In the genomic region with DNA sequence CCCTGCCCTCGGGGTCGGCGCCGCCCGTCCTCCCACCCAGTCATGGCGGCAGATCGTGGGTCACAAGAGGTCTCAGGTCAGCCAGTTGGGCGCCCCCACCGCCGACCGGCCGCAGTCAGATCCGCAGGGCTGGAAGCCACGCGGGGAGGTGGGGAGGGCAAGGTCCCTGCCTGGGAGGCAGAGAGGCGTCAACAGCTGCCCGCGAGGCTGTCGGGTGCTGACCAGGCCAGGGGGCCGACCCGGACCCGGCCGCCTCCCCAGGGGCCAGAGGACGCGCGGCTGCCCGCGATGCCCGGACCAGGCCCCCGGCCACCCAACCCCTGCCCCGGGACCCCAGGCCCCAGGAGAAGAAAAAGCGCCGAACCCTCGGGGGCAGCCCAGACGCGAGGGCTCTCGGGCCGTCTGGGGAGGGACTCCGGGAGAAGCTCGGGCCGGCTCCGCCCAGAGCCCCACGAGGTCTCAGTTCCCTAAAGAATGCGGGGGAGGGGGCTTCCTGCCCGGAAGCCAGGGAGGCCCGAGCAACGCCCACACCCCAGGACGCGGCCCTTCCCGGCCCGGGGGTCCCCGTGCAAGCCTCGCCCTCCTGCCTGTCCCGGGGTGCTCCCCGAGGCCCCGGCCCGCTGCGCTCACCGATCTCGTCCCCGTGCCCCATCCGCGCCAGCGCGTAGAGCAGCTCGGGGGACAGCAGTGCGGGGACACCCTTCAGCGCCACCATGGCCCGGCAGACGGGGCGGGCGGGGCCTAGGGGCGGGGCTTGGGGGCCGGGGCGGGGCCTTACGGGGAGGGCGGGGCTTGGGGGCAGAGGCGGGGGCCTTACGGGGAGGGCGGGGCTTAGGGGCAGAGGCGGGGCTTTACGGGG, we compare ENCODE assay signal across 8 cellular contexts. TPM values are rescaled to one million over a fixed set of nuclear protein-coding genes. Genes with fewer than 3 reads are reported as not detected.
A peak's percentile ranks its signal among the peaks of the same experiment; 100 is the strongest.
DNase-seq lines count a peak whose midpoint lies in the region; ATAC-seq and TF ChIP-seq lines count a peak whose summit lies in the region.

A gene with protein sequence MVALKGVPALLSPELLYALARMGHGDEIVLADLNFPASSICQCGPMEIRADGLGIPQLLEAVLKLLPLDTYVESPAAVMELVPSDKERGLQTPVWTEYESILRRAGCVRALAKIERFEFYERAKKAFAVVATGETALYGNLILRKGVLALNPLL (minus strand): TSS at position 727 of the 859 bp plus-strand sequence. CDS start 12 bp downstream, at position 715.

- no peaks in the 10 kb centered on the region for H4K20me1 ChIP-seq in OCI-LY3 (ENCODE audit: insufficient read depth, low read length)
- no peaks in the 10 kb centered on the region for H4K20me1 ChIP-seq in osteoblast (ENCODE audit: insufficient read depth, low read length)

- H3K4me1 Mint-ChIP-seq in activated T-helper 1 cell treated with anti-CD3 and anti-CD28 coated beads, Interleukin-12 subunit alpha, Interleukin-12 subunit beta, Interleukin-2, Interleukin-4 antibody, amounts not matched to agents 30 ng/mL and 10 ng/mL and 1 ng/mL, durations not matched to agents 14 hours and 24 hours and 36 hours (ENCODE audit: low read depth): no peaks in the 10 kb centered on the region
- peaks cover 10% of the 10 kb centered on the region for H3K4me1 Mint-ChIP-seq in type B pancreatic cell (ENCODE audit: unreplicated experiment)

- H3K4me3 Mint-ChIP-seq in activated T-helper 1 cell treated with anti-CD3 and anti-CD28 coated beads, Interleukin-12 subunit alpha, Interleukin-12 subunit beta, Interleukin-2, Interleukin-4 antibody, amounts not matched to agents 30 ng/mL and 10 ng/mL and 1 ng/mL, durations not matched to agents 14 hours and 24 hours and 36 hours: peak within 1 kb of the TSS; percentile 77
- peak within 1 kb of the TSS; percentile 82 for H3K4me3 Mint-ChIP-seq in type B pancreatic cell

- H3K4me3 ChIP-seq in OCI-LY3 (ENCODE audit: low read length) (peak within 1 kb of the TSS; percentile 94), osteoblast (ENCODE audit: insufficient read depth, low read length) (peak within 1 kb of the TSS; percentile 71)

- DNase-seq in NCI-H2196 (lab: John Stamatoyannopoulos, UW; ENCODE audit: unreplicated experiment) (peak; percentile 7), NCI-H2196 treated with DMSO at 0.1 percent for 48 hours (lab: John Stamatoyannopoulos, UW; ENCODE audit: unreplicated experiment) (no peak), foreskin keratinocyte (no peak), osteoblast (ENCODE audit: insufficient read length, low spot score, missing footprints) (peak; percentile 98), type B pancreatic cell (ENCODE audit: extremely low spot score, unreplicated experiment) (no peak)
- peak; percentile 57 for DNase-seq in activated T-helper 1 cell treated with anti-CD3 and anti-CD28 coated beads, Interleukin-12 subunit alpha, Interleukin-12 subunit beta, Interleukin-2, Interleukin-4 antibody, amounts not matched to agents 30 ng/mL and 10 ng/mL and 1 ng/mL, durations not matched to agents 14 hours and 24 hours and 36 hours (ENCODE audit: low spot score)

- intact Hi-C loops in activated T-helper 1 cell treated with anti-CD3 and anti-CD28 coated beads, Interleukin-12 subunit alpha, Interleukin-12 subunit beta, Interleukin-2, Interleukin-4 antibody, amounts not matched to agents 30 ng/mL and 10 ng/mL and 1 ng/mL, durations not matched to agents 14 hours and 24 hours and 36 hours (cut with micrococcal nuclease): loop anchor here (1.0 to 2.0 kb wide), 9 partner anchors 16 to 821 kb away; a partner anchor contains a TSS

- no peaks in the 10 kb centered on the region for H3K9me3 Mint-ChIP-seq in activated T-helper 1 cell treated with anti-CD3 and anti-CD28 coated beads, Interleukin-12 subunit alpha, Interleukin-12 subunit beta, Interleukin-2, Interleukin-4 antibody, amounts not matched to agents 30 ng/mL and 10 ng/mL and 1 ng/mL, durations not matched to agents 14 hours and 24 hours and 36 hours
- H3K9me3 Mint-ChIP-seq in type B pancreatic cell: no peaks in the 10 kb centered on the region

- no peak for TF ChIP-seq CTCF in OCI-LY3 (IDR thresholded peaks at IDR 0.05; ENCODE audit: low read depth, low read length)
- TF ChIP-seq CTCF in foreskin keratinocyte (conservative IDR thresholded peaks at IDR 0.05): no peak
- no peak for TF ChIP-seq CTCF in osteoblast (IDR thresholded peaks at IDR 0.05; ENCODE audit: extremely low read depth, low read depth, low read length)
- TF ChIP-seq CTCF in type B pancreatic cell (conservative IDR thresholded peaks at IDR 0.05): no peak

- ATAC-seq in HG02938 (IDR thresholded peaks at IDR 0.05; ENCODE audit: unreplicated experiment) (peak; percentile 66), foreskin keratinocyte (peak; percentile 49)

- H3K9me3 ChIP-seq in OCI-LY3 (ENCODE audit: insufficient read depth, low read length) (no peaks in the 10 kb centered on the region), osteoblast (ENCODE audit: low read depth, low read length) (no peaks in the 10 kb centered on the region)

- H3K4me2 ChIP-seq in OCI-LY3 (ENCODE audit: low read length) (peak within 1 kb of the TSS; percentile 95), osteoblast (ENCODE audit: insufficient read depth, low read length) (peak within 1 kb of the TSS; percentile 72)

- H3K4me1 ChIP-seq in OCI-LY3 (ENCODE audit: low read length) (peaks cover 8% of the 10 kb centered on the region; the same call in 1 of the 2 replicates), foreskin keratinocyte (no peaks in the 10 kb centered on the region), osteoblast (ENCODE audit: insufficient read depth, low read length) (no peaks in the 10 kb centered on the region)

- H2AFZ ChIP-seq in OCI-LY3 (ENCODE audit: low read depth, low read length) (no peak within 1 kb of the TSS; the same call in 1 of the 2 replicates), osteoblast (ENCODE audit: low read length) (peak within 1 kb of the TSS; percentile 70)

- no peaks in the 10 kb centered on the region for H3K27me3 Mint-ChIP-seq in activated T-helper 1 cell treated with anti-CD3 and anti-CD28 coated beads, Interleukin-12 subunit alpha, Interleukin-12 subunit beta, Interleukin-2, Interleukin-4 antibody, amounts not matched to agents 30 ng/mL and 10 ng/mL and 1 ng/mL, durations not matched to agents 14 hours and 24 hours and 36 hours (ENCODE audit: insufficient read depth)
- H3K27me3 Mint-ChIP-seq in type B pancreatic cell: no peaks in the 10 kb centered on the region

- peaks cover 8% of the 10 kb centered on the region for H3K36me3 Mint-ChIP-seq in activated T-helper 1 cell treated with anti-CD3 and anti-CD28 coated beads, Interleukin-12 subunit alpha, Interleukin-12 subunit beta, Interleukin-2, Interleukin-4 antibody, amounts not matched to agents 30 ng/mL and 10 ng/mL and 1 ng/mL, durations not matched to agents 14 hours and 24 hours and 36 hours (ENCODE audit: low read depth)
- H3K36me3 Mint-ChIP-seq in type B pancreatic cell: peaks cover 10% of the 10 kb centered on the region

- H3K36me3 ChIP-seq in OCI-LY3 (replicated peaks; ENCODE audit: low read depth, low read length) (peaks cover 5% of the 10 kb centered on the region), osteoblast (ENCODE audit: insufficient read depth, low read length) (peaks cover 6% of the 10 kb centered on the region)

- H3K27me3 ChIP-seq in OCI-LY3 (ENCODE audit: low read depth, low read length): no peaks in the 10 kb centered on the region
- peaks cover 6% of the 10 kb centered on the region for H3K27me3 ChIP-seq in foreskin keratinocyte
- no peaks in the 10 kb centered on the region for H3K27me3 ChIP-seq in osteoblast (ENCODE audit: insufficient read depth, low read length)

- peak within 1 kb of the TSS; percentile 55; the same call in 1 of the 2 replicates for H3K27ac ChIP-seq in OCI-LY3 (ENCODE audit: low read length)
- H3K27ac ChIP-seq in foreskin keratinocyte: no peak within 1 kb of the TSS
- H3K27ac ChIP-seq in osteoblast (ENCODE audit: low read depth, low read length): no peak within 1 kb of the TSS

- peak within 1 kb of the TSS; percentile 96 for H3K9ac ChIP-seq in OCI-LY3 (ENCODE audit: low read length)

- H3K79me2 ChIP-seq in OCI-LY3 (ENCODE audit: low read length) (peaks cover 9% of the 10 kb centered on the region), osteoblast (ENCODE audit: insufficient read depth, low read length) (no peaks in the 10 kb centered on the region)

- H3K27ac Mint-ChIP-seq in activated T-helper 1 cell treated with anti-CD3 and anti-CD28 coated beads, Interleukin-12 subunit alpha, Interleukin-12 subunit beta, Interleukin-2, Interleukin-4 antibody, amounts not matched to agents 30 ng/mL and 10 ng/mL and 1 ng/mL, durations not matched to agents 14 hours and 24 hours and 36 hours: peak within 1 kb of the TSS; percentile 48
- H3K27ac Mint-ChIP-seq in type B pancreatic cell: no peak within 1 kb of the TSS

RNA-seq across cellular contexts. Expression of the gene that starts here (rescaled TPM):
- total RNA-seq in activated T-helper 1 cell treated with anti-CD3 and anti-CD28 coated beads, Interleukin-12 subunit alpha, Interleukin-12 subunit beta, Interleukin-2, Interleukin-4 antibody, amounts not matched to agents 30 ng/mL and 10 ng/mL and 1 ng/mL, durations not matched to agents 14 hours and 24 hours and 36 hours: 45.4 and 51.8 TPM in 2 replicates
- total RNA-seq in foreskin keratinocyte (22.0 and 33.7 TPM in 2 replicates), osteoblast (5.1 and 6.5 TPM in 2 replicates), type B pancreatic cell (ENCODE audit: low replicate concordance) (20.4 and 21.7 TPM in 2 replicates)
- polyA plus RNA-seq in foreskin keratinocyte: 29.7 and 50.2 TPM in 2 replicates

Comparison
In these comparisons a context has a peak if more than half of its experiments do, and no peak if none do; other contexts are left out.
1. DNase-seq: peak in NCI-H2196 (single experiment), activated T-helper 1 cell treated with anti-CD3 and anti-CD28 coated beads, Interleukin-12 subunit alpha, Interleukin-12 subunit beta, Interleukin-2, Interleukin-4 antibody, amounts not matched to agents 30 ng/mL and 10 ng/mL and 1 ng/mL, durations not matched to agents 14 hours and 24 hours and 36 hours (single experiment) and osteoblast (single experiment); none in NCI-H2196 treated with DMSO at 0.1 percent for 48 hours (single experiment), foreskin keratinocyte (0 of 2) and type B pancreatic cell (single experiment).